In the genomic region with DNA sequence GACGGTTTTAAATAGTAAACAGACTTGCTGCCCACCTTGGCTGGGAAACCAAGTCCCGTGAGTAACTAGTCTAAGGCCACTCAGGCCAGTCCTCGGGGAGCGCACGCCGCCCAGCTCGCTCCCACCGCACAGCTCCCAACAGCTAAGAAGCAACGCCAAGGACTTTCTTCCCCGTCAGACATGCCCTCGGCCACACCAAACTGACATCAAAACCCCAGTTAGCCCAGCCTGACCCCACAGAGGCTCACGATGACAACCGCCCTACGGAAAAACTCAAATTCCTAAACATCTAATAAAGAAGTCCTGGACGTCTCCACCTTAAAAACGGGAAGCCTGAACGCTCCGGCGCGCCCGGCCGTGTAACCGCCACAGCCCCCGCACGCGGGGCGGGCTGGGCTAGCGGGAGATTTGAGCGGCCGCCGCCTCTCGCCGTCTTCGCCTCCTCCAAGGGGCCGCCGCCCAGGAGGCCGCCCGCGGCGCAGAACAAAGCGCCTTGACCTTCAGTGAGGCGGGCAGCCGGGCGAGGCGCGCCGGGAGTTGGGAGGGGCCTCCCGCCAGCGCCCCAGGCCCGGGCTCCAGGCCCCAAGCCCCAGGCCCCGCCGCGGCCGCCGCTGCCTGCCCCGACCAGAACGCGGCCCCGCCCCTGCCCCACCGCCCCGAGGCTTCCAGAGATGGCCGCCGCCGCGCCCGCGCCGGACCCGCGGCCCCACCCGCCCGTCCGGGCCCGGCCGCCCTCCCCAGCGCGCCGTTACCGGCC, we compare ENCODE assay signal across 8 cellular contexts. TPM values are rescaled to one million over a fixed set of nuclear protein-coding genes. Genes with fewer than 3 reads are reported as not detected.
DNase-seq lines count a peak whose midpoint lies in the region; ATAC-seq, FAIRE-seq and TF ChIP-seq lines count a peak whose summit lies in the region.

No MANE protein-coding gene starts in this region.

- H3K4me3 ChIP-seq in Peyer's patch = peak overlapping the region; percentile 90 to 98 (median 97)
- peak overlapping the region; percentile 89 to 96 (median 90) for H3K4me3 ChIP-seq in HepG2 (replicated peaks in 1 of 3; ENCODE audit: insufficient read depth in 1 of 3, low read depth in 2 of 3, low read length in 3 of 3)
- peak overlapping the region; percentile 70 to 89 for H3K4me3 ChIP-seq in stomach smooth muscle (ENCODE audit: low read length in 2 of 2)

- WGBS in HepG2 (ENCODE audit: low lambda C conversion rate) = 1% methylated on average over 11 of the region's 79 CpGs

- ATAC-seq in GM18519 (IDR thresholded peaks at IDR 0.05; ENCODE audit: low FRiP score, unreplicated experiment) = peak; percentile 14
- peak; percentile 28 for ATAC-seq in HG03039 (IDR thresholded peaks at IDR 0.05; ENCODE audit: unreplicated experiment)
- peak; percentile 53 for ATAC-seq in HepG2

- H3K36me3 ChIP-seq in Peyer's patch (no peaks in the 10 kb centered on the region), HepG2 (replicated peaks in 1 of 2; ENCODE audit: control insufficient read depth in 1 of 2, insufficient read depth in 2 of 2, low read length in 2 of 2) (peaks cover 3% of the 10 kb centered on the region in 2 experiments; a peak in 3 of 5 replicates), stomach smooth muscle (ENCODE audit: control insufficient read depth in 2 of 2, insufficient read depth in 2 of 2, low read length in 2 of 2) (no peaks in the 10 kb centered on the region)

- CTCF ChIA-PET in HepG2 (lab: Yijun Ruan, JAX; ENCODE audit: low intra/inter-chr PET ratio, low total read pairs) = no interaction called here

- TF ChIP-seq POLR2A in Peyer's patch (IDR thresholded peaks at IDR 0.05) = no peak
- peak in 1 of 2 experiments; percentile 32; a peak in 1 of 4 replicates for TF ChIP-seq POLR2A in HepG2 (IDR thresholded peaks at IDR 0.05; ENCODE audit: insufficient read depth in 1 of 2, low read depth in 2 of 2, low read length in 2 of 2)

- intact Hi-C loops in HepG2 (cut with micrococcal nuclease; ENCODE audit: unreplicated experiment) = no loop called here

- TSS peak; percentile 96 for BruUV-seq in HepG2 (replicated peaks; lab: Mats Ljungman, UMichigan)

- H3K27ac ChIP-seq in Peyer's patch (peak overlapping the region; percentile 98 to 99 (median 98)), cingulate gyrus (ENCODE audit: low read depth, low read length) (peak overlapping the region; percentile 75), HepG2 (ENCODE audit: extremely low read length, insufficient read depth, low read length) (peak overlapping the region; percentile 97), stomach smooth muscle (ENCODE audit: low read length) (peak overlapping the region; percentile 80)

- no peaks in the 10 kb centered on the region for H3K9me3 ChIP-seq in Peyer's patch
- no peaks in the 10 kb centered on the region for H3K9me3 ChIP-seq in HepG2 (ENCODE audit: low read length)
- H3K9me3 ChIP-seq in stomach smooth muscle (ENCODE audit: control insufficient read depth in 2 of 2, low read length in 2 of 2) = no peaks in the 10 kb centered on the region

- no peak for FAIRE-seq in HepG2 (lab: Jason Lieb, UNC)

- H3K4me1 ChIP-seq in Peyer's patch = peaks cover 3 to 42% (median 12%) of the 10 kb centered on the region in 4 donors
- peaks cover 35% of the 10 kb centered on the region for H3K4me1 ChIP-seq in HepG2 (ENCODE audit: insufficient read depth, low read length)
- peaks cover 33% of the 10 kb centered on the region for H3K4me1 ChIP-seq in stomach smooth muscle (ENCODE audit: control insufficient read depth, insufficient read depth, low read length)

- POLR2A ChIA-PET in HepG2 (lab: Yijun Ruan, JAX) = interaction anchor here (0.9 to 1.7 kb wide), 10 partner anchors 10 to 292 kb away, joined by 3 to 6 read pairs (median 4); a partner anchor contains a TSS

- H2AFZ ChIP-seq in HepG2 (ENCODE audit: low read length) = no peak overlapping the region

- DNase-seq in AG20443 (ENCODE audit: low spot score) = peak; percentile 79
- peak in 1 of 3 donors; percentile 32 for DNase-seq in Peyer's patch
- DNase-seq in HepG2 (ENCODE audit: low spot score) = peak; percentile 18
- no peak for DNase-seq in pons (ENCODE audit: low spot score)

- TF ChIP-seq CTCF in Peyer's patch (IDR thresholded peaks at IDR 0.05) (no peak), HepG2 (CRISPR knock-in tag; IDR thresholded peaks at IDR 0.05) (no peak)

- H3K27me3 ChIP-seq in Peyer's patch = no peaks in the 10 kb centered on the region
- H3K27me3 ChIP-seq in HepG2 (ENCODE audit: control insufficient read depth in 1 of 2, insufficient read depth in 2 of 2, low read length in 2 of 2) = no peaks in the 10 kb centered on the region; a peak in 2 of 5 replicates
- no peaks in the 10 kb centered on the region for H3K27me3 ChIP-seq in stomach smooth muscle (ENCODE audit: control insufficient read depth in 1 of 2, insufficient read depth in 2 of 2, low read length in 2 of 2)

- peak overlapping the region; percentile 88 for H3K4me2 ChIP-seq in HepG2 (ENCODE audit: low read depth, low read length)

- in situ Hi-C loops in HepG2 (cut with HindIII; ENCODE audit: extremely low pct_ligation_motif_present, low pct_unique_long_range_greater_than_20kb) = no loop called here

- peaks cover 40% of the 10 kb centered on the region for H4K20me1 ChIP-seq in HepG2 (ENCODE audit: insufficient read depth, low read length)

- peaks cover 51% of the 10 kb centered on the region for H3K79me2 ChIP-seq in HepG2 (ENCODE audit: insufficient read depth, low read length)

- TF ChIP-seq RAD21 in HepG2 (CRISPR knock-in tag; IDR thresholded peaks at IDR 0.05) = no peak

- peak overlapping the region; percentile 93 for H3K9ac ChIP-seq in HepG2 (ENCODE audit: insufficient read depth, low read depth, low read length)
- H3K9ac ChIP-seq in stomach smooth muscle (ENCODE audit: low read length in 2 of 2) = peak overlapping the region; percentile 89 to 91

- TF ChIP-seq EP300 in HepG2 (IDR thresholded peaks at IDR 0.05; ENCODE audit: low read depth in 2 of 2, low read length in 2 of 2) (no peak), HepG2 (CRISPR knock-in tag; IDR thresholded peaks at IDR 0.05; ENCODE audit: borderline replicate concordance) (no peak)

TF ChIP-seq in HepG2, 621 proteins besides CTCF, POLR2A, EP300 and RAD21 (continues in another document):
- TF ChIP-seq ERF (CRISPR knock-in tag; IDR thresholded peaks at IDR 0.05) = 0 out of 2 replicates have a peak, but pooled peaks have one; percentile 7
- no peak for TF ChIP-seq LCORL (IDR thresholded peaks at IDR 0.05)
- 0 out of 2 replicates have a peak, but pooled peaks have one; percentile 29 for TF ChIP-seq LCORL (CRISPR knock-in tag; IDR thresholded peaks at IDR 0.05)
- TF ChIP-seq ASH2L (IDR thresholded peaks at IDR 0.05; ENCODE audit: insufficient read length, low read depth, low read length) = no peak
- TF ChIP-seq SNRNP70 (IDR thresholded peaks at IDR 0.05; ENCODE audit: low read depth, low read length) = no peak
- TF ChIP-seq ZNF496 (CRISPR knock-in tag; IDR thresholded peaks at IDR 0.05; ENCODE audit: insufficient replicate concordance) = no peak
- TF ChIP-seq ZNF775 (CRISPR knock-in tag; IDR thresholded peaks at IDR 0.05; ENCODE audit: borderline replicate concordance) = no peak
- no peak for TF ChIP-seq ZNF839 (CRISPR knock-in tag; IDR thresholded peaks at IDR 0.05; ENCODE audit: borderline replicate concordance)
- no peak for TF ChIP-seq BRD4 (CRISPR knock-in tag; IDR thresholded peaks at IDR 0.05)
- no peak for TF ChIP-seq NFE2L2 (IDR thresholded peaks at IDR 0.05; ENCODE audit: low read length)
- no peak for TF ChIP-seq RNF2 (conservative IDR thresholded peaks at IDR 0.05; ENCODE audit: low read depth)
- TF ChIP-seq MAZ (IDR thresholded peaks at IDR 0.05; ENCODE audit: borderline replicate concordance, low read depth, low read length) = no peak
- no peak for TF ChIP-seq MAZ (CRISPR knock-in tag; IDR thresholded peaks at IDR 0.05; ENCODE audit: low read depth)
- TF ChIP-seq ZNF674 (CRISPR knock-in tag; IDR thresholded peaks at IDR 0.05; ENCODE audit: low read depth) = no peak
- TF ChIP-seq ARNTL (CRISPR knock-in tag; IDR thresholded peaks at IDR 0.05) = no peak; the same call in 1 of the 2 replicates
- 0 out of 2 replicates have a peak, but pooled peaks have one; percentile 14 for TF ChIP-seq ZNF564 (CRISPR knock-in tag; IDR thresholded peaks at IDR 0.05)

RNA-seq across cellular contexts. Expression of a gene that starts 0.5 kb away (rescaled TPM):
- total RNA-seq in Peyer's patch (100 to 1,000 TPM in 3 of 4 donors, 10 to 100 TPM in 1; 87.6 to 177 (median 119) TPM), HepG2 (2016; rRNA removed; fragmentation: Illumina TruSeq; extraction: Trizol) (186 and 213 TPM in 2 replicates)
- total RNA-seq in HepG2 (2016; cell fraction: cytosol; rRNA removed; fragmentation: Illumina TruSeq; extraction: Trizol; ENCODE audit: low read depth) = 229 and 281 TPM in 2 replicates
- total RNA-seq in HepG2 (2016; cell fraction: insoluble cytoplasmic fraction; rRNA removed; fragmentation: Illumina TruSeq; extraction: Trizol) = 181 and 200 TPM in 2 replicates
- 147 and 170 TPM in 2 replicates for total RNA-seq in HepG2 (2016; cell fraction: membrane; rRNA removed; fragmentation: Illumina TruSeq; extraction: Trizol)
- 186 and 203 TPM in 2 replicates for total RNA-seq in HepG2 (2016; cell fraction: nucleus; rRNA removed; fragmentation: Illumina TruSeq; extraction: Trizol)
- 64.0 and 71.5 TPM in 2 replicates for polyA plus RNA-seq in HepG2 (2011; rRNA removed)
- 60.2 and 65.1 TPM in 2 replicates for polyA plus RNA-seq in HepG2 (2011; cell fraction: cytosol; rRNA removed)
- polyA plus RNA-seq in HepG2 (2011; cell fraction: nucleus; rRNA removed) = 112 TPM in 2 replicates
- 74.7 and 106 TPM in 2 replicates for polyA plus RNA-seq in HepG2 (2012)
- polyA plus RNA-seq in HepG2 (2016; cell fraction: cytosol; fragmentation: Illumina TruSeq; extraction: Trizol; ENCODE audit: low read depth) = 32.0 and 34.1 TPM in 2 replicates
- polyA plus RNA-seq in HepG2 (2016; cell fraction: insoluble cytoplasmic fraction; fragmentation: Illumina TruSeq; extraction: Trizol; ENCODE audit: low read depth) = 187 and 197 TPM in 2 replicates
- 60.2 and 61.8 TPM in 2 replicates for polyA plus RNA-seq in HepG2 (2016; cell fraction: membrane; fragmentation: Illumina TruSeq; extraction: Trizol; ENCODE audit: low read depth)
- 171 and 202 TPM in 2 replicates for polyA plus RNA-seq in HepG2 (2016; cell fraction: nucleus; fragmentation: Illumina TruSeq; extraction: Trizol; ENCODE audit: insufficient read depth, low read depth)
- polyA minus RNA-seq in HepG2 (2011; rRNA and poly(A)+ RNA removed; ENCODE audit: low replicate concordance) = 61.7 and 117 TPM in 2 replicates
- 46.9 and 61.0 TPM in 2 replicates for polyA minus RNA-seq in HepG2 (2011; cell fraction: cytosol; rRNA and poly(A)+ RNA removed)
- polyA minus RNA-seq in HepG2 (2011; cell fraction: nucleus; rRNA and poly(A)+ RNA removed) = 150 and 156 TPM in 2 replicates
